9 cellular contexts compared by ENCODE assay signal in the genomic region with DNA sequence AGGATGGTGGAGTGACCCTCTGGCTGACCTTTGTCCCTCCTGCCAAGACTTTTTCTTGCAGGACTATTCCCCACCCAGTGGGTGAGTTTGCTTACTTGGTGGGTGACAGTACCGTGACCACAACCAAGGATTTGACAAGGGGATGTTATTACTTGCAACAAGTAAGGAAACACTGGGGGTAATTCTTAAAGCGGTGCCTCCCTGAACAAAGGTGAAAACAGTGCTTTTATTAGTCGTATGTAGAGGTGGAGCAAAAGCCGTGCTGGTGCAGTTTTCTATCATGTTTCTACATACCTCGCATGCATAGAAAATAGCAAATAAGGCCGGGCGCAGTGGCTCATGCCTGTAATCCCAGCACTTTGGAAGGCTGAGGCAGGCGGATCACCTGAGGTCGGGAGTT. TPM values are rescaled to one million over a fixed set of nuclear protein-coding genes. Genes with fewer than 3 reads are reported as not detected.
DNase-seq lines count a peak whose midpoint lies in the region; ATAC-seq, FAIRE-seq and TF ChIP-seq lines count a peak whose summit lies in the region.
"Had no signal": no experiment of that assay in that cellular context is flagged by ENCODE, and none has a peak within 500 bp of the region (broad histone marks: within the 10 kb centered on the region; RNA-seq: fewer than 3 reads in every experiment).

No MANE protein-coding gene starts in this region.

- H3K36me3 Mint-ChIP-seq in MCF 10A (ENCODE audit: insufficient read depth, unreplicated experiment) (no peaks in the 10 kb centered on the region), T-helper 17 cell (ENCODE audit: low read depth) (no peaks in the 10 kb centered on the region)

- H3K4me1 ChIP-seq in breast epithelium (no peaks in the 10 kb centered on the region), keratinocyte (ENCODE audit: control insufficient read depth, extremely low read depth, insufficient read depth, low read length) (peaks cover 2% of the 10 kb centered on the region), thoracic aorta (ENCODE audit: control insufficient read depth in 1 of 2, low read depth in 2 of 2) (no peaks in the 10 kb centered on the region), A673 (ENCODE audit: insufficient read depth, low read length, poor library complexity, severe bottlenecking) (no peaks in the 10 kb centered on the region)

- CTCF ChIA-PET in MCF 10A (lab: Yijun Ruan, JAX), result no interaction called here
- CTCF ChIA-PET in A673 (lab: Charles Lee), result no interaction called here

- H3K79me2 ChIP-seq in keratinocyte (ENCODE audit: control insufficient read depth, insufficient read depth, low read length), result no peaks in the 10 kb centered on the region

- peak overlapping the region; percentile 85 for H3K4me2 ChIP-seq in keratinocyte (ENCODE audit: control insufficient read depth, extremely low read depth, insufficient read depth, low read depth, low read length)

- DNase-seq in breast epithelium (ENCODE audit: low spot score in 2 of 2), result no peak
- no peak for DNase-seq in MCF 10A (ENCODE audit: unreplicated experiment)
- DNase-seq in T-helper 17 cell, result no peak
- no peak for DNase-seq in keratinocyte (ENCODE audit: low read depth, low spot score)
- DNase-seq in thoracic aorta (ENCODE audit: low spot score), result no peak
- DNase-seq in RCC 7860 (ENCODE audit: low spot score), result no peak
- DNase-seq in DMS53 (lab: John Stamatoyannopoulos, UW), result no peak
- DNase-seq in A673 (ENCODE audit: low spot score), result no peak
- DNase-seq: NCI-H524 treated with DMSO at 0.1 percent for 48 hours had no signal

- TF ChIP-seq POLR2A in breast epithelium (IDR thresholded peaks at IDR 0.05), result no peak

- H3K4me3 ChIP-seq in breast epithelium (peak overlapping the region in 2 of 3 donors; percentile 51 to 72), keratinocyte (ENCODE audit: control insufficient read depth in 2 of 3, extremely low read depth in 1 of 3, insufficient read depth in 2 of 3, low read depth in 1 of 3, low read length in 3 of 3) (no peak overlapping the region), thoracic aorta (peak overlapping the region; percentile 75), A673 (ENCODE audit: low read depth, low read length, poor library complexity, severe bottlenecking) (no peak overlapping the region)

- H3K4me1 Mint-ChIP-seq in MCF 10A (ENCODE audit: insufficient read depth, unreplicated experiment), result no peaks in the 10 kb centered on the region
- peaks cover 9% of the 10 kb centered on the region for H3K4me1 Mint-ChIP-seq in T-helper 17 cell

- H3K27me3 ChIP-seq in breast epithelium, result no peaks in the 10 kb centered on the region
- no peaks in the 10 kb centered on the region for H3K27me3 ChIP-seq in keratinocyte (ENCODE audit: control insufficient read depth, extremely low read depth, insufficient read depth, low read length)
- H3K27me3 ChIP-seq in thoracic aorta (replicated peaks; ENCODE audit: insufficient read depth), result no peaks in the 10 kb centered on the region
- H3K27me3 ChIP-seq in A673 (replicated peaks; ENCODE audit: insufficient read depth, low read depth, low read length, poor library complexity), result no peaks in the 10 kb centered on the region

- no peak overlapping the region for H2AFZ ChIP-seq in keratinocyte (ENCODE audit: control insufficient read depth, low read length)

- H3K36me3 ChIP-seq in breast epithelium (no peaks in the 10 kb centered on the region), keratinocyte (ENCODE audit: control insufficient read depth in 2 of 2, extremely low read depth in 1 of 2, insufficient read depth in 2 of 2, low read length in 2 of 2) (no peaks in the 10 kb centered on the region), thoracic aorta (no peaks in the 10 kb centered on the region), A673 (ENCODE audit: insufficient read depth, low read length, poor library complexity, severe bottlenecking) (no peaks in the 10 kb centered on the region)

- H3K27ac Mint-ChIP-seq in MCF 10A (ENCODE audit: low read depth, unreplicated experiment) (no peak overlapping the region), T-helper 17 cell (peak overlapping the region; percentile 77)

- H3K9ac ChIP-seq in keratinocyte (ENCODE audit: control insufficient read depth, extremely low read depth, insufficient read depth, low read length), result no peak overlapping the region

- ATAC-seq in T-helper 17 cell (no peak), thoracic aorta (ENCODE audit: insufficient number of reproducible peaks, low FRiP score, low read depth) (no peak)

- H3K9me3 Mint-ChIP-seq in MCF 10A (ENCODE audit: unreplicated experiment), result no peaks in the 10 kb centered on the region

- H4K20me1 ChIP-seq in keratinocyte (ENCODE audit: control insufficient read depth, extremely low read depth, insufficient read depth, low read length), result no peaks in the 10 kb centered on the region

- H3K9me3 ChIP-seq in breast epithelium, result no peaks in the 10 kb centered on the region
- no peaks in the 10 kb centered on the region for H3K9me3 ChIP-seq in T-helper 17 cell (ENCODE audit: control insufficient read depth, low read length, poor library complexity, severe bottlenecking)
- no peaks in the 10 kb centered on the region for H3K9me3 ChIP-seq in keratinocyte (ENCODE audit: control insufficient read depth, low read depth, low read length)
- no peaks in the 10 kb centered on the region for H3K9me3 ChIP-seq in thoracic aorta
- no peaks in the 10 kb centered on the region for H3K9me3 ChIP-seq in A673 (ENCODE audit: low read depth, low read length, poor library complexity, severe bottlenecking)

- H3K9me1 ChIP-seq in keratinocyte (ENCODE audit: control insufficient read depth, extremely low read depth, insufficient read depth, low read length), result no peaks in the 10 kb centered on the region

- dilution Hi-C loops in keratinocyte (cut with MboI; ENCODE audit: extremely low pct_ligation_motif_present, low sequenced_read_pairs), result no loop called here

- FAIRE-seq in keratinocyte (lab: Jason Lieb, UNC), result no peak
- no peak for FAIRE-seq in RCC 7860 (lab: Jason Lieb, UNC)

- BruUV-seq in MCF 10A (replicated peaks; lab: Mats Ljungman, UMichigan) (no TSS peak), A673 (replicated peaks; lab: Mats Ljungman, UMichigan) (no TSS peak)

- H3K27me3 Mint-ChIP-seq in MCF 10A (ENCODE audit: insufficient read depth, unreplicated experiment) (no peaks in the 10 kb centered on the region), T-helper 17 cell (no peaks in the 10 kb centered on the region)

- H3K4me3 Mint-ChIP-seq in MCF 10A (ENCODE audit: unreplicated experiment) (no peak overlapping the region), T-helper 17 cell (peak overlapping the region; percentile 89)

- intact Hi-C loops in breast epithelium (cut with DNase I; ENCODE audit: low total_unique reads), result no loop called here
- intact Hi-C loops in MCF 10A (cut with micrococcal nuclease), result no loop called here
- intact Hi-C loops in A673 (cut with micrococcal nuclease; ENCODE audit: unreplicated experiment), result no loop called here

- H3K27ac ChIP-seq in breast epithelium (peak overlapping the region; percentile 74 to 77), keratinocyte (ENCODE audit: control insufficient read depth, insufficient read depth, low read length) (no peak overlapping the region), thoracic aorta (no peak overlapping the region), A673 (ENCODE audit: low read depth, low read length, poor library complexity, severe bottlenecking) (no peak overlapping the region)

- POLR2A ChIA-PET in MCF 10A (lab: Yijun Ruan, JAX) (no interaction called here), A673 (lab: Charles Lee; ENCODE audit: low non-redundant PET) (no interaction called here)

- no peak for TF ChIP-seq CTCF in breast epithelium (IDR thresholded peaks at IDR 0.05)
- no peak for TF ChIP-seq CTCF in MCF 10A (IDR thresholded peaks at IDR 0.05; ENCODE audit: unreplicated experiment)
- no peak for TF ChIP-seq CTCF in keratinocyte (optimal IDR thresholded peaks at IDR 0.05 in 1 of 3, IDR thresholded peaks at IDR 0.05 in 1 of 3, conservative IDR thresholded peaks at IDR 0.05 in 1 of 3; ENCODE audit: extremely low read depth in 1 of 3, insufficient read depth in 2 of 3, low read length in 3 of 3)
- no peak for TF ChIP-seq CTCF in thoracic aorta (IDR thresholded peaks at IDR 0.05)
- no peak for TF ChIP-seq CTCF in A673 (conservative IDR thresholded peaks at IDR 0.05; ENCODE audit: low read depth, low read length)

RNA-seq across cellular contexts. Expression of a gene that starts 41.0 kb away (rescaled TPM):
- total RNA-seq in breast epithelium (10 to 100 TPM; 37.8 to 80.9 (median 60.0) TPM), MCF 10A (2022) (28.6 and 29.5 TPM in 2 replicates), T-helper 17 cell (10 to 100 TPM; 97.7 to 98.6 TPM), thoracic aorta (10 to 100 TPM; 26.1 to 47.8 TPM), A673 (2021) (4.8 and 6.3 TPM in 2 replicates)
- 12.2 to 17.2 TPM (median 12.3 TPM) in 3 replicates for polyA plus RNA-seq in keratinocyte
- 16.1 TPM for polyA plus RNA-seq in keratinocyte (2011; ENCODE audit: low read depth)
- polyA plus RNA-seq in keratinocyte (2011; cell fraction: cytosol; rRNA removed), result 8.4 and 9.1 TPM in 2 replicates
- 38.3 and 39.6 TPM in 2 replicates for polyA plus RNA-seq in keratinocyte (2011; cell fraction: nucleus; rRNA removed)
- polyA plus RNA-seq in keratinocyte (2012; ENCODE audit: low replicate concordance), result 9.1 and 12.4 TPM in 2 replicates
- polyA minus RNA-seq in keratinocyte, result 29.5 to 86.0 TPM (median 48.1 TPM) in 3 replicates
- polyA minus RNA-seq in keratinocyte (2011; cell fraction: cytosol; rRNA and poly(A)+ RNA removed), result 11.9 TPM
- 57.7 and 111 TPM in 2 replicates for polyA minus RNA-seq in keratinocyte (2011; cell fraction: nucleus; rRNA and poly(A)+ RNA removed)

Comparison
In these comparisons a context has a peak if more than half of its experiments do, and no peak if none do; other contexts are left out.
1. H3K27ac ChIP-seq: peak in breast epithelium (2 of 2); none in keratinocyte (single experiment), thoracic aorta (0 of 2) and A673 (single experiment).
2. H3K4me3 ChIP-seq: peak in breast epithelium (2 of 3) and thoracic aorta (single experiment); none in keratinocyte (0 of 3) and A673 (single experiment).